ENCODE assay signal across 6 cellular contexts in the genomic region with DNA sequence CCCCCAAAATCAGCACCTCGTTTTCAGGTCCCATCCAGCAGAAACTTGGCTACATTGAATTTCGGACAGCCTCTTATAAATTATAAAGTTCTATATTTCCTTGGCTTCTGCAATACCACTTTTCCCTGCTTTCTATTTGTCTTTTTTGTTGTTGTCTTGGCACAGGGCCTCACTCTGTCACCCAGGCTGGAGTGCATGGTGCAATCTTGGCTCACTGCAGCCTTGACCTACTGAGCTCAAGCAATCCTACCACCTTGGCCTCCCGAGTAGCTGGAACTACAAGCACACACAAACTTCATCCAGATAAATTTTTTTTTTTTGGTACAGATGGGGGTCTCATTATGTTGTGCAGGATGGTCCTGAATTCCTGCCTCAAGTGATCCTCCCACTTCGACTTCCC. TPM values are rescaled to one million over a fixed set of nuclear protein-coding genes. Genes with fewer than 3 reads are reported as not detected.
"Had no signal": no experiment of that assay in that cellular context is flagged by ENCODE, and none has a peak within 500 bp of the region (broad histone marks: within the 10 kb centered on the region; RNA-seq: fewer than 3 reads in every experiment).

No MANE protein-coding gene starts in this region.

- H3K4me3 Mint-ChIP-seq: IgD-negative memory B cell had no signal

- H3K27ac ChIP-seq: HL-60 had no signal

- H3K9me3 Mint-ChIP-seq: IgD-negative memory B cell had no signal

- H3K4me3 ChIP-seq: K562 had no signal

- DNase-seq: IMR-90 had no signal

- ATAC-seq: HepG2 had no signal

- H3K36me3 Mint-ChIP-seq: IgD-negative memory B cell had no signal

- H3K27ac Mint-ChIP-seq: IgD-negative memory B cell had no signal

RNA-seq across cellular contexts. Expression of gene HECW1, which starts 55.3 kb away (rescaled TPM):
- total RNA-seq: HepG2, HT-29 had no signal
- polyA plus RNA-seq: HepG2, IgD-negative memory B cell had no signal
